1 cellular context compared by ENCODE assay signal in the genomic region with DNA sequence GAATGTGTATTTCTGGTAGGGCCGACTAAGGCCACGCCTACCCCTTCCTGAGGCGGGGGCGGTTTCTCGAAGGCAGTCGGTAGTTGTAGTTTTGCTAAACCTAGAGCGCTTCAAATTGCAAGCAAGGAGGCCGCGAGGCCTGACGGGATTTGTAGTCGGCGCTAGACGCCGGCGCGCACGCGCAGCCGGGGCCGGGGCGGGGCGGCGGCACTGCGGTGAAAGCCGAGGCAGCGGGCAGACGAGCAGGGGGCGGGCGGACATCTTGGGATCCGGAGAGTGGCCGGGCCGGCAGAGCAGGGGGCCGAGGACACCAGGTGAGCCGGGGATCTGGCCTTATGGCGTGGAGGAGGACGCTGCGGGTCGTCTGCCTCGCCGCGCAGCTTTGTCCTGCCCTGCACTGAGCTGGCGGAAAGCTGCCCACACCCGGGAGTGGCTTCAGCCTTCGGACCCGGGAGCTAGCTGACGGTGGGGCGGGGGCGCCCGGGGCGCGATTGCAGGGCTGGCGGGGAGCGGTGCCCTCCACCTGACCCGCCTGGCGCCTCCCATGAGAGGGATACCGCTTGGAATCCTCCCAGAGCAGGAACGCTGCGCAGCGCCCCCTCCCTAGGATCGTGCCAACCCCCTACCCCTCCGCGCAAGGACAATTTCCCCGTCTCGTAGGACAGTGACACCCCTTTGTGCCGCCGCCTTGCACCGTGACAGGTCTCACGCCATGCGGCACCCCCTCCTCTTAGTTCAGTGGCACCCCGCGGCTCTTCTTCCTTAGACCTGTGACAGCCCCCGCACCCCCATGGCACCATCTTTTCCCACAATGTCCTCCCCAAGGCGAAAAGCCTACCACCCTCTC.
A peak's percentile ranks its signal among the peaks of the same experiment; 100 is the strongest.
TF ChIP-seq lines count a peak whose summit lies in the region.

A gene (plus strand): TSS at position 210 of the 847 bp plus-strand sequence. CDS start 2,139 bp downstream, outside the sequence.

TF ChIP-seq in HEK293, 187 proteins besides CTCF, POLR2A, EP300 and RAD21 (continued from another document and continues in another):
- TF ChIP-seq ZNF530 (tag by site-specific recombination; IDR thresholded peaks at IDR 0.05; ENCODE audit: low read depth) (no peak), ZNF292 (tag by site-specific recombination; IDR thresholded peaks at IDR 0.05; ENCODE audit: borderline replicate concordance, low read depth) (no peak), BCL11B (tag by site-specific recombination; IDR thresholded peaks at IDR 0.05; ENCODE audit: low read depth) (peak; percentile 70; the same call in 1 of the 2 replicates), ZSCAN23 (tag by site-specific recombination; IDR thresholded peaks at IDR 0.05) (no peak), ZNF114 (tag by site-specific recombination; IDR thresholded peaks at IDR 0.05) (no peak), MEIS1 (CRISPR knock-in tag; IDR thresholded peaks at IDR 0.05; ENCODE audit: borderline replicate concordance) (no peak), ZNF391 (tag by site-specific recombination; IDR thresholded peaks at IDR 0.05; ENCODE audit: borderline replicate concordance, low read depth) (no peak), ZNF544 (tag by site-specific recombination; IDR thresholded peaks at IDR 0.05) (no peak), ZNF214 (tag by site-specific recombination; IDR thresholded peaks at IDR 0.05; ENCODE audit: borderline replicate concordance) (no peak), SP7 (tag by site-specific recombination; IDR thresholded peaks at IDR 0.05) (peak; percentile 55; the same call in 1 of the 2 replicates), ZNF747 (tag by site-specific recombination; IDR thresholded peaks at IDR 0.05) (no peak), ZNF621 (tag by site-specific recombination; IDR thresholded peaks at IDR 0.05) (no peak), ZNF510 (tag by site-specific recombination; IDR thresholded peaks at IDR 0.05; ENCODE audit: insufficient replicate concordance) (no peak), ZFP3 (tag by site-specific recombination; IDR thresholded peaks at IDR 0.05; ENCODE audit: low read depth) (no peak), SP2 (tag by site-specific recombination; IDR thresholded peaks at IDR 0.05) (peak; percentile 80), ZNF514 (tag by site-specific recombination; IDR thresholded peaks at IDR 0.05) (no peak), ZNF626 (tag by site-specific recombination; IDR thresholded peaks at IDR 0.05) (no peak), ZNF423 (tag by site-specific recombination; IDR thresholded peaks at IDR 0.05) (no peak), ZBTB20 (tag by site-specific recombination; IDR thresholded peaks at IDR 0.05) (peak; percentile 96), GFI1B (tag by site-specific recombination; IDR thresholded peaks at IDR 0.05) (no peak), ZNF76 (tag by site-specific recombination; IDR thresholded peaks at IDR 0.05; ENCODE audit: borderline replicate concordance, low read depth) (peak; percentile 96), SP3 (tag by site-specific recombination; IDR thresholded peaks at IDR 0.05) (peak; percentile 97), ZFP41 (tag by site-specific recombination; IDR thresholded peaks at IDR 0.05; ENCODE audit: borderline replicate concordance) (no peak), ZNF366 (tag by site-specific recombination; conservative IDR thresholded peaks at IDR 0.05) (no peak), ZNF184 (tag by site-specific recombination; IDR thresholded peaks at IDR 0.05) (no peak), ZNF843 (tag by site-specific recombination; IDR thresholded peaks at IDR 0.05) (no peak), ZBTB7A (tag by site-specific recombination; IDR thresholded peaks at IDR 0.05; ENCODE audit: low read depth) (peak; percentile 39; the same call in 1 of the 2 replicates), BCL11A (tag by site-specific recombination; IDR thresholded peaks at IDR 0.05; ENCODE audit: low read depth) (no peak), GLIS2 (tag by site-specific recombination; IDR thresholded peaks at IDR 0.05) (peak; percentile 83), ZNF2 (tag by site-specific recombination; IDR thresholded peaks at IDR 0.05) (no peak; the same call in 1 of the 2 replicates), ZNF24 (tag by site-specific recombination; IDR thresholded peaks at IDR 0.05) (no peak), SETDB1 (IDR thresholded peaks at IDR 0.05; ENCODE audit: insufficient read length, low read length) (no peak), ZNF670 (tag by site-specific recombination; IDR thresholded peaks at IDR 0.05; ENCODE audit: low read depth) (no peak), ZNF140 (tag by site-specific recombination; IDR thresholded peaks at IDR 0.05) (no peak)
- TF ChIP-seq, protein P1, sequence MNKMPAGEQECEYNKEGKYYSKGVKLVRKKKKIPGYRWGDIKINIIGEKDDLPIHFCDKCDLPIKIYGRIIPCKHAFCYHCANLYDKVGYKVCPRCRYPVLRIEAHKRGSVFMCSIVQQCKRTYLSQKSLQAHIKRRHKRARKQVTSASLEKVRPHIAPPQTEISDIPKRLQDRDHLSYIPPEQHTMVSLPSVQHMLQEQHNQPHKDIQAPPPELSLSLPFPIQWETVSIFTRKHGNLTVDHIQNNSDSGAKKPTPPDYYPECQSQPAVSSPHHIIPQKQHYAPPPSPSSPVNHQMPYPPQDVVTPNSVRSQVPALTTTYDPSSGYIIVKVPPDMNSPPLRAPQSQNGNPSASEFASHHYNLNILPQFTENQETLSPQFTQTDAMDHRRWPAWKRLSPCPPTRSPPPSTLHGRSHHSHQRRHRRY (tag by site-specific recombination; IDR thresholded peaks at IDR 0.05): no peak
- TF ChIP-seq, protein P2, sequence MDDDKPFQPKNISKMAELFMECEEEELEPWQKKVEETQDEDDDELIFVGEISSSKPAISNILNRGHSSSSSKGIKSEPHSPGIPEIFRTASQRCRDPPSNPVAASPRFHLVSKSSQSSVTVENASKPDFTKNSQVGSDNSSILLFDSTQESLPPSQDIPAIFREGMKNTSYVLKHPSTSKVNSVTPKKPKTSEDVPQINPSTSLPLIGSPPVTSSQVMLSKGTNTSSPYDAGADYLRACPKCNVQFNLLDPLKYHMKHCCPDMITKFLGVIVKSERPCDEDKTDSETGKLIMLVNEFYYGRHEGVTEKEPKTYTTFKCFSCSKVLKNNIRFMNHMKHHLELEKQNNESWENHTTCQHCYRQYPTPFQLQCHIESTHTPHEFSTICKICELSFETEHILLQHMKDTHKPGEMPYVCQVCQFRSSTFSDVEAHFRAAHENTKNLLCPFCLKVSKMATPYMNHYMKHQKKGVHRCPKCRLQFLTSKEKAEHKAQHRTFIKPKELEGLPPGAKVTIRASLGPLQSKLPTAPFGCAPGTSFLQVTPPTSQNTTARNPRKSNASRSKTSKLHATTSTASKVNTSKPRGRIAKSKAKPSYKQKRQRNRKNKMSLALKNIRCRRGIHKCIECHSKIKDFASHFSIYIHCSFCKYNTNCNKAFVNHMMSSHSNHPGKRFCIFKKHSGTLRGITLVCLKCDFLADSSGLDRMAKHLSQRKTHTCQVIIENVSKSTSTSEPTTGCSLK (tag by site-specific recombination; IDR thresholded peaks at IDR 0.05): no peak
- TF ChIP-seq, protein P3, sequence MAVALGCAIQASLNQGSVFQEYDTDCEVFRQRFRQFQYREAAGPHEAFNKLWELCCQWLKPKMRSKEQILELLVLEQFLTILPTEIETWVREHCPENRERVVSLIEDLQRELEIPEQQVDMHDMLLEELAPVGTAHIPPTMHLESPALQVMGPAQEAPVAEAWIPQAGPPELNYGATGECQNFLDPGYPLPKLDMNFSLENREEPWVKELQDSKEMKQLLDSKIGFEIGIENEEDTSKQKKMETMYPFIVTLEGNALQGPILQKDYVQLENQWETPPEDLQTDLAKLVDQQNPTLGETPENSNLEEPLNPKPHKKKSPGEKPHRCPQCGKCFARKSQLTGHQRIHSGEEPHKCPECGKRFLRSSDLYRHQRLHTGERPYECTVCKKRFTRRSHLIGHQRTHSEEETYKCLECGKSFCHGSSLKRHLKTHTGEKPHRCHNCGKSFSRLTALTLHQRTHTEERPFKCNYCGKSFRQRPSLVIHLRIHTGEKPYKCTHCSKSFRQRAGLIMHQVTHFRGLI (tag by site-specific recombination; IDR thresholded peaks at IDR 0.05): no peak
- TF ChIP-seq, protein P4, sequence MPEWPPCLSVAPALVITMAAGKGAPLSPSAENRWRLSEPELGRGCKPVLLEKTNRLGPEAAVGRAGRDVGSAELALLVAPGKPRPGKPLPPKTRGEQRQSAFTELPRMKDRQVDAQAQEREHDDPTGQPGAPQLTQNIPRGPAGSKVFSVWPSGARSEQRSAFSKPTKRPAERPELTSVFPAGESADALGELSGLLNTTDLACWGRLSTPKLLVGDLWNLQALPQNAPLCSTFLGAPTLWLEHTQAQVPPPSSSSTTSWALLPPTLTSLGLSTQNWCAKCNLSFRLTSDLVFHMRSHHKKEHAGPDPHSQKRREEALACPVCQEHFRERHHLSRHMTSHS (tag by site-specific recombination; IDR thresholded peaks at IDR 0.05): no peak
- TF ChIP-seq, protein P5, sequence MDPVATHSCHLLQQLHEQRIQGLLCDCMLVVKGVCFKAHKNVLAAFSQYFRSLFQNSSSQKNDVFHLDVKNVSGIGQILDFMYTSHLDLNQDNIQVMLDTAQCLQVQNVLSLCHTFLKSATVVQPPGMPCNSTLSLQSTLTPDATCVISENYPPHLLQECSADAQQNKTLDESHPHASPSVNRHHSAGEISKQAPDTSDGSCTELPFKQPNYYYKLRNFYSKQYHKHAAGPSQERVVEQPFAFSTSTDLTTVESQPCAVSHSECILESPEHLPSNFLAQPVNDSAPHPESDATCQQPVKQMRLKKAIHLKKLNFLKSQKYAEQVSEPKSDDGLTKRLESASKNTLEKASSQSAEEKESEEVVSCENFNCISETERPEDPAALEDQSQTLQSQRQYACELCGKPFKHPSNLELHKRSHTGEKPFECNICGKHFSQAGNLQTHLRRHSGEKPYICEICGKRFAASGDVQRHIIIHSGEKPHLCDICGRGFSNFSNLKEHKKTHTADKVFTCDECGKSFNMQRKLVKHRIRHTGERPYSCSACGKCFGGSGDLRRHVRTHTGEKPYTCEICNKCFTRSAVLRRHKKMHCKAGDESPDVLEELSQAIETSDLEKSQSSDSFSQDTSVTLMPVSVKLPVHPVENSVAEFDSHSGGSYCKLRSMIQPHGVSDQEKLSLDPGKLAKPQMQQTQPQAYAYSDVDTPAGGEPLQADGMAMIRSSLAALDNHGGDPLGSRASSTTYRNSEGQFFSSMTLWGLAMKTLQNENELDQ (tag by site-specific recombination; IDR thresholded peaks at IDR 0.05; ENCODE audit: low read depth): no peak
- TF ChIP-seq, protein P6, sequence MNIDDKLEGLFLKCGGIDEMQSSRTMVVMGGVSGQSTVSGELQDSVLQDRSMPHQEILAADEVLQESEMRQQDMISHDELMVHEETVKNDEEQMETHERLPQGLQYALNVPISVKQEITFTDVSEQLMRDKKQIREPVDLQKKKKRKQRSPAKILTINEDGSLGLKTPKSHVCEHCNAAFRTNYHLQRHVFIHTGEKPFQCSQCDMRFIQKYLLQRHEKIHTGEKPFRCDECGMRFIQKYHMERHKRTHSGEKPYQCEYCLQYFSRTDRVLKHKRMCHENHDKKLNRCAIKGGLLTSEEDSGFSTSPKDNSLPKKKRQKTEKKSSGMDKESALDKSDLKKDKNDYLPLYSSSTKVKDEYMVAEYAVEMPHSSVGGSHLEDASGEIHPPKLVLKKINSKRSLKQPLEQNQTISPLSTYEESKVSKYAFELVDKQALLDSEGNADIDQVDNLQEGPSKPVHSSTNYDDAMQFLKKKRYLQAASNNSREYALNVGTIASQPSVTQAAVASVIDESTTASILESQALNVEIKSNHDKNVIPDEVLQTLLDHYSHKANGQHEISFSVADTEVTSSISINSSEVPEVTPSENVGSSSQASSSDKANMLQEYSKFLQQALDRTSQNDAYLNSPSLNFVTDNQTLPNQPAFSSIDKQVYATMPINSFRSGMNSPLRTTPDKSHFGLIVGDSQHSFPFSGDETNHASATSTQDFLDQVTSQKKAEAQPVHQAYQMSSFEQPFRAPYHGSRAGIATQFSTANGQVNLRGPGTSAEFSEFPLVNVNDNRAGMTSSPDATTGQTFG (tag by site-specific recombination; IDR thresholded peaks at IDR 0.05; ENCODE audit: borderline replicate concordance): no peak
- TF ChIP-seq, protein P7, sequence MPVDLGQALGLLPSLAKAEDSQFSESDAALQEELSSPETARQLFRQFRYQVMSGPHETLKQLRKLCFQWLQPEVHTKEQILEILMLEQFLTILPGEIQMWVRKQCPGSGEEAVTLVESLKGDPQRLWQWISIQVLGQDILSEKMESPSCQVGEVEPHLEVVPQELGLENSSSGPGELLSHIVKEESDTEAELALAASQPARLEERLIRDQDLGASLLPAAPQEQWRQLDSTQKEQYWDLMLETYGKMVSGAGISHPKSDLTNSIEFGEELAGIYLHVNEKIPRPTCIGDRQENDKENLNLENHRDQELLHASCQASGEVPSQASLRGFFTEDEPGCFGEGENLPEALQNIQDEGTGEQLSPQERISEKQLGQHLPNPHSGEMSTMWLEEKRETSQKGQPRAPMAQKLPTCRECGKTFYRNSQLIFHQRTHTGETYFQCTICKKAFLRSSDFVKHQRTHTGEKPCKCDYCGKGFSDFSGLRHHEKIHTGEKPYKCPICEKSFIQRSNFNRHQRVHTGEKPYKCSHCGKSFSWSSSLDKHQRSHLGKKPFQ (tag by site-specific recombination; IDR thresholded peaks at IDR 0.05): no peak
- TF ChIP-seq, protein P8, sequence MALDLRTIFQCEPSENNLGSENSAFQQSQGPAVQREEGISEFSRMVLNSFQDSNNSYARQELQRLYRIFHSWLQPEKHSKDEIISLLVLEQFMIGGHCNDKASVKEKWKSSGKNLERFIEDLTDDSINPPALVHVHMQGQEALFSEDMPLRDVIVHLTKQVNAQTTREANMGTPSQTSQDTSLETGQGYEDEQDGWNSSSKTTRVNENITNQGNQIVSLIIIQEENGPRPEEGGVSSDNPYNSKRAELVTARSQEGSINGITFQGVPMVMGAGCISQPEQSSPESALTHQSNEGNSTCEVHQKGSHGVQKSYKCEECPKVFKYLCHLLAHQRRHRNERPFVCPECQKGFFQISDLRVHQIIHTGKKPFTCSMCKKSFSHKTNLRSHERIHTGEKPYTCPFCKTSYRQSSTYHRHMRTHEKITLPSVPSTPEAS (tag by site-specific recombination; IDR thresholded peaks at IDR 0.05): no peak
- TF ChIP-seq, protein P9, sequence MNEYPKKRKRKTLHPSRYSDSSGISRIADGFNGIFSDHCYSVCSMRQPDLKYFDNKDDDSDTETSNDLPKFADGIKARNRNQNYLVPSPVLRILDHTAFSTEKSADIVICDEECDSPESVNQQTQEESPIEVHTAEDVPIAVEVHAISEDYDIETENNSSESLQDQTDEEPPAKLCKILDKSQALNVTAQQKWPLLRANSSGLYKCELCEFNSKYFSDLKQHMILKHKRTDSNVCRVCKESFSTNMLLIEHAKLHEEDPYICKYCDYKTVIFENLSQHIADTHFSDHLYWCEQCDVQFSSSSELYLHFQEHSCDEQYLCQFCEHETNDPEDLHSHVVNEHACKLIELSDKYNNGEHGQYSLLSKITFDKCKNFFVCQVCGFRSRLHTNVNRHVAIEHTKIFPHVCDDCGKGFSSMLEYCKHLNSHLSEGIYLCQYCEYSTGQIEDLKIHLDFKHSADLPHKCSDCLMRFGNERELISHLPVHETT (tag by site-specific recombination; IDR thresholded peaks at IDR 0.05): no peak
- TF ChIP-seq, protein P10, sequence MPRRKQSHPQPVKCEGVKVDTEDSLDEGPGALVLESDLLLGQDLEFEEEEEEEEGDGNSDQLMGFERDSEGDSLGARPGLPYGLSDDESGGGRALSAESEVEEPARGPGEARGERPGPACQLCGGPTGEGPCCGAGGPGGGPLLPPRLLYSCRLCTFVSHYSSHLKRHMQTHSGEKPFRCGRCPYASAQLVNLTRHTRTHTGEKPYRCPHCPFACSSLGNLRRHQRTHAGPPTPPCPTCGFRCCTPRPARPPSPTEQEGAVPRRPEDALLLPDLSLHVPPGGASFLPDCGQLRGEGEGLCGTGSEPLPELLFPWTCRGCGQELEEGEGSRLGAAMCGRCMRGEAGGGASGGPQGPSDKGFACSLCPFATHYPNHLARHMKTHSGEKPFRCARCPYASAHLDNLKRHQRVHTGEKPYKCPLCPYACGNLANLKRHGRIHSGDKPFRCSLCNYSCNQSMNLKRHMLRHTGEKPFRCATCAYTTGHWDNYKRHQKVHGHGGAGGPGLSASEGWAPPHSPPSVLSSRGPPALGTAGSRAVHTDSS (tag by site-specific recombination; IDR thresholded peaks at IDR 0.05): no peak
